27 cellular contexts compared by ENCODE assay signal in the genomic region with DNA sequence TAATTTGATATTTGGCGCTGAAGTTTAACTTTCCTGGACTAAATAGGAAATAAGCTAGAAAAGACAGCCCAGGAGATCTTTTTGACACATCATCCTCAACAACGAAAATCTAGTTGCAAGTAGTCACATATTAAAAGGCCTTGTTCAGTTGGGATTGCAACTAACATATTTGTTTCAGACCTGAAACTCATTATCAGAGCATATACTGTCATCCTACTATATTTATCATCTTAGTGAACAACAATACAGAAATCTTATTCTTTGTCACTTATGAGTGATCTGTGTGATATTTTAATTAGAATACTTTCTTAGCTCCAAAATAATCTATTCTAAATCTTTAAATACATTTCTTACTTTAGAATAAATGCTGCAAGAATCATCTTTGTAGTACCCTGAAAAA.
"Had no signal": no experiment of that assay in that cellular context is flagged by ENCODE, and none has a peak within 500 bp of the region (broad histone marks: within the 10 kb centered on the region; RNA-seq: fewer than 3 reads in every experiment).

No MANE protein-coding gene starts in this region.

- H3K4me3 Mint-ChIP-seq: activated B cell treated with CpG ODN at 0.5 μM for 24 hours; activated CD4-positive, alpha-beta memory T cell treated with anti-CD3 and anti-CD28 coated beads, Interleukin-2, amount 10 ng/mL, durations not matched to agents 7 days and 5 days; activated CD4-positive, alpha-beta T cell treated with anti-CD3 and anti-CD28 coated beads, Interleukin-2, amount 10 ng/mL, durations not matched to agents 7 days and 5 days; activated T-cell treated with anti-CD3 and anti-CD28 coated beads, Interleukin-2, amount 50 U/mL, for 4 hours; central memory CD8-positive, alpha-beta T cell; dendritic cell treated with granulocyte-macrophage colony-stimulating factor and Interleukin-4, amounts not matched to agents 40 ng/mL and 50 ng/mL, for 4 days; endodermal cell; natural killer cell; neural progenitor cell; stimulated activated naive B cell treated with anti-CD40 and anti-IgM and Interleukin-4, amounts not matched to agents 10 μg/mL and 1 μg/mL and 100 μg/mL, for 72 hours; T-cell; T-helper 2 cell treated with Interferon-gamma antibody and Interleukin-4, amounts not matched to agents 5 μg/mL and 100 μg/mL, for 36 hours had no signal

- FAIRE-seq: bronchial epithelial cell had no signal

- DNase-seq: activated B cell treated with CpG ODN at 0.5 μM for 24 hours; activated CD4-positive, alpha-beta memory T cell treated with anti-CD3 and anti-CD28 coated beads, Interleukin-2, amount 10 ng/mL, durations not matched to agents 7 days and 5 days; activated CD4-positive, alpha-beta T cell treated with anti-CD3 and anti-CD28 coated beads, Interleukin-2, amount 10 ng/mL, durations not matched to agents 7 days and 5 days; activated CD8-positive, alpha-beta memory T cell treated with anti-CD3 and anti-CD28 coated beads, Interleukin-2, amount 50 U/mL, for 48 hours; activated naive CD4-positive, alpha-beta T cell; activated T-cell treated with anti-CD3 and anti-CD28 coated beads, Interleukin-2, amount 50 U/mL, for 4 hours; anterior cingulate cortex; endodermal cell; head of caudate nucleus; hippocampal formation; mesendoderm; natural killer cell; stimulated activated CD4-positive, alpha-beta T cell treated with anti-CD3 and anti-CD28 coated beads, Interleukin-1b, Interleukin-23, amount 100 ng/mL, for 48 hours; stimulated activated CD4-positive, alpha-beta T cell treated with anti-CD3 and anti-CD28 coated beads, Interleukin-4, amount 100 ng/mL, for 4 hours; stimulated activated CD8-positive, alpha-beta memory T cell treated with anti-CD3 and anti-CD28 coated beads, Interleukin-4, amount 100 ng/mL, for 48 hours; stimulated activated naive B cell treated with anti-CD40 and anti-IgM and Interleukin-4, amounts not matched to agents 10 μg/mL and 1 μg/mL and 100 μg/mL, for 72 hours; T-cell; testis; transverse colon had no signal

- H3K9ac ChIP-seq: neural progenitor cell had no signal

- H3K4me2 ChIP-seq: neural progenitor cell, smooth muscle cell had no signal

- H3K4me1 Mint-ChIP-seq: neural progenitor cell had no signal

- ATAC-seq: activated T-cell treated with anti-CD3 and anti-CD28 coated beads, Interleukin-2, amount 50 U/mL, for 4 hours; natural killer cell; stimulated activated naive B cell treated with anti-CD40 and anti-IgM and Interleukin-4, amounts not matched to agents 10 μg/mL and 1 μg/mL and 100 μg/mL, for 72 hours; T-cell had no signal

- H3K27ac Mint-ChIP-seq: activated CD4-positive, alpha-beta memory T cell treated with anti-CD3 and anti-CD28 coated beads, Interleukin-2, amount 10 ng/mL, durations not matched to agents 7 days and 5 days; activated CD4-positive, alpha-beta T cell treated with anti-CD3 and anti-CD28 coated beads, Interleukin-2, amount 10 ng/mL, durations not matched to agents 7 days and 5 days; dendritic cell treated with granulocyte-macrophage colony-stimulating factor and Interleukin-4, amounts not matched to agents 40 ng/mL and 50 ng/mL, for 4 days; endodermal cell; neural progenitor cell; T-helper 2 cell treated with Interferon-gamma antibody and Interleukin-4, amounts not matched to agents 5 μg/mL and 100 μg/mL, for 36 hours had no signal

- H3K9me3 Mint-ChIP-seq: activated B cell treated with CpG ODN at 0.5 μM for 24 hours; activated CD4-positive, alpha-beta memory T cell treated with anti-CD3 and anti-CD28 coated beads, Interleukin-2, amount 10 ng/mL, durations not matched to agents 7 days and 5 days; activated CD4-positive, alpha-beta T cell treated with anti-CD3 and anti-CD28 coated beads, Interleukin-2, amount 10 ng/mL, durations not matched to agents 7 days and 5 days; activated naive CD4-positive, alpha-beta T cell treated with anti-CD3 and anti-CD28 coated beads, Interleukin-2, amount 50 U/mL, for 72 hours; activated T-cell treated with anti-CD3 and anti-CD28 coated beads, Interleukin-2, amount 50 U/mL, for 4 hours; central memory CD8-positive, alpha-beta T cell; dendritic cell treated with granulocyte-macrophage colony-stimulating factor and Interleukin-4, amounts not matched to agents 40 ng/mL and 50 ng/mL, for 4 days; endodermal cell; natural killer cell; neural progenitor cell; stimulated activated naive B cell treated with anti-CD40 and anti-IgM and Interleukin-4, amounts not matched to agents 10 μg/mL and 1 μg/mL and 100 μg/mL, for 72 hours; T-cell; T-helper 2 cell treated with Interferon-gamma antibody and Interleukin-4, amounts not matched to agents 5 μg/mL and 100 μg/mL, for 36 hours had no signal

- H3K4me3 ChIP-seq: neural progenitor cell, right atrium auricular region, smooth muscle cell, testis, transverse colon had no signal

- H3K27me3 ChIP-seq: neural progenitor cell, right atrium auricular region, testis, transverse colon had no signal

- H3K36me3 ChIP-seq: neural progenitor cell, transverse colon had no signal

- H3K27me3 Mint-ChIP-seq: activated B cell treated with CpG ODN at 0.5 μM for 24 hours; activated CD4-positive, alpha-beta memory T cell treated with anti-CD3 and anti-CD28 coated beads, Interleukin-2, amount 10 ng/mL, durations not matched to agents 7 days and 5 days; activated CD4-positive, alpha-beta T cell treated with anti-CD3 and anti-CD28 coated beads, Interleukin-2, amount 10 ng/mL, durations not matched to agents 7 days and 5 days; central memory CD8-positive, alpha-beta T cell; dendritic cell treated with granulocyte-macrophage colony-stimulating factor and Interleukin-4, amounts not matched to agents 40 ng/mL and 50 ng/mL, for 4 days; stimulated activated naive B cell treated with anti-CD40 and anti-IgM and Interleukin-4, amounts not matched to agents 10 μg/mL and 1 μg/mL and 100 μg/mL, for 72 hours; T-cell had no signal

- H3K9me3 ChIP-seq: right atrium auricular region, testis, transverse colon had no signal

- H2AFZ ChIP-seq: neural progenitor cell had no signal

- H3K27ac ChIP-seq: neural progenitor cell, right atrium auricular region, testis, transverse colon had no signal

- H3K4me1 ChIP-seq: testis had no signal
